ENCODE assay signal across 8 cellular contexts in the genomic region with DNA sequence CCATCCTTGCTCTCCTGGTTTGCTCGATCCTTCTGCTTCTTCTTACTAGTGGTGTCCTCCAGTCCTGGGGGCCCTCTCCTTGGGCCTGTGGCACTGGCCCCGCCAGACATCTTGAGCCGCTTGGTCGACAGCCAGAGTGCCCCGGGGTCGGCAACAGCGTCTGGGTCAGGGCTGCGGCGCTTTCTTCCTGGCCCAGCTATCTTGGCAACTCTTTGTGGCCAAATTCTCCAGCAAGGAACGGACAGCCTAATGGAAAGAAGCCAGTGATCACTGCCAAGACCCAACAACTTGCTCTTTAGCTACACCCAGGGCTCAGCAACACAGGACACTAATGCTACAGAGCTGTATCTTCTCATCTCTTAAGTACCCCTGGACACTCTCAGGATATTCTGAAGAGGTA. TPM values are rescaled to one million over a fixed set of nuclear protein-coding genes. Genes with fewer than 3 reads are reported as not detected.
DNase-seq lines count a peak whose midpoint lies in the region; ATAC-seq and TF ChIP-seq lines count a peak whose summit lies in the region.

No MANE protein-coding gene starts in this region.

- H3K27me3 Mint-ChIP-seq in activated T-cell treated with anti-CD3 and anti-CD28 coated beads, Interleukin-2, amount 50 U/mL, for 24 hours: no peaks in the 10 kb centered on the region
- H3K27me3 Mint-ChIP-seq in activated CD8-positive, alpha-beta T cell treated with anti-CD3 and anti-CD28 coated beads for 36 hours: no peaks in the 10 kb centered on the region
- no peaks in the 10 kb centered on the region for H3K27me3 Mint-ChIP-seq in stimulated activated memory B cell treated with anti-CD40 and anti-IgM and Interleukin-4, amounts not matched to agents 10 μg/mL and 1 μg/mL and 100 μg/mL, for 72 hours

- peak overlapping the region; percentile 93 for H3K4me3 ChIP-seq in fibroblast of the aortic adventitia (ENCODE audit: low read depth, low read length)
- peak overlapping the region in 1 of 2 donors; percentile 63 for H3K4me3 ChIP-seq in left lung
- H3K4me3 ChIP-seq in uterus: peak overlapping the region in 1 of 2 donors; percentile 99

- no peak for ATAC-seq in activated CD8-positive, alpha-beta T cell treated with anti-CD3 and anti-CD28 coated beads for 36 hours
- ATAC-seq in stimulated activated memory B cell treated with anti-CD40 and anti-IgM and Interleukin-4, amounts not matched to agents 10 μg/mL and 1 μg/mL and 100 μg/mL, for 72 hours: no peak
- ATAC-seq in HG02759 (IDR thresholded peaks at IDR 0.05; ENCODE audit: unreplicated experiment) (no peak), left lung (no peak)

- DNase-seq in activated T-cell treated with anti-CD3 and anti-CD28 coated beads, Interleukin-2, amount 50 U/mL, for 24 hours: no peak
- no peak for DNase-seq in activated T-cell treated with anti-CD3 and anti-CD28 coated beads, Interleukin-2, amount 50 U/mL, for 1 hour
- DNase-seq in activated CD8-positive, alpha-beta T cell treated with anti-CD3 and anti-CD28 coated beads for 36 hours: no peak
- DNase-seq in fibroblast of the aortic adventitia (ENCODE audit: low read depth) (peak; percentile 83), left lung (no peak), uterus (no peak)

- POLR2A ChIA-PET in activated CD8-positive, alpha-beta T cell treated with anti-CD3 and anti-CD28 coated beads for 36 hours (lab: Charles Lee): interaction anchor here (0.8 to 3.4 kb wide), 3 partner anchors 14 to 25 kb away, joined by 3 to 13 read pairs (median 6); a partner anchor contains a TSS

- TF ChIP-seq POLR2A in uterus (IDR thresholded peaks at IDR 0.05): no peak

- CTCF ChIA-PET in activated CD8-positive, alpha-beta T cell treated with anti-CD3 and anti-CD28 coated beads for 36 hours (lab: Charles Lee): interaction anchor here (1.5 kb wide), 1 partner anchor 24 kb away, joined by 4 read pairs; no protein-coding TSS in a partner anchor

- H3K9me3 ChIP-seq in left lung (no peaks in the 10 kb centered on the region), uterus (no peaks in the 10 kb centered on the region)

- peaks cover 29% of the 10 kb centered on the region for H3K4me1 Mint-ChIP-seq in activated T-cell treated with anti-CD3 and anti-CD28 coated beads, Interleukin-2, amount 50 U/mL, for 24 hours (ENCODE audit: low read depth)
- peaks cover 20% of the 10 kb centered on the region for H3K4me1 Mint-ChIP-seq in activated CD8-positive, alpha-beta T cell treated with anti-CD3 and anti-CD28 coated beads for 36 hours (ENCODE audit: low read depth)
- H3K4me1 Mint-ChIP-seq in stimulated activated memory B cell treated with anti-CD40 and anti-IgM and Interleukin-4, amounts not matched to agents 10 μg/mL and 1 μg/mL and 100 μg/mL, for 72 hours: peaks cover 25% of the 10 kb centered on the region

- intact Hi-C loops in activated CD8-positive, alpha-beta T cell treated with anti-CD3 and anti-CD28 coated beads for 36 hours (cut with micrococcal nuclease): no loop called here
- intact Hi-C loops in left lung (cut with DNase I) (no loop called here), uterus (cut with DNase I; ENCODE audit: low total_unique reads) (no loop called here)

- peaks cover 56% of the 10 kb centered on the region for H3K36me3 Mint-ChIP-seq in activated T-cell treated with anti-CD3 and anti-CD28 coated beads, Interleukin-2, amount 50 U/mL, for 24 hours (ENCODE audit: low read depth)
- peaks cover 23% of the 10 kb centered on the region for H3K36me3 Mint-ChIP-seq in activated CD8-positive, alpha-beta T cell treated with anti-CD3 and anti-CD28 coated beads for 36 hours (ENCODE audit: low read depth)
- peaks cover 43% of the 10 kb centered on the region for H3K36me3 Mint-ChIP-seq in stimulated activated memory B cell treated with anti-CD40 and anti-IgM and Interleukin-4, amounts not matched to agents 10 μg/mL and 1 μg/mL and 100 μg/mL, for 72 hours

- H3K27ac Mint-ChIP-seq in activated T-cell treated with anti-CD3 and anti-CD28 coated beads, Interleukin-2, amount 50 U/mL, for 24 hours: peak overlapping the region; percentile 75
- peak overlapping the region; percentile 93 for H3K27ac Mint-ChIP-seq in activated CD8-positive, alpha-beta T cell treated with anti-CD3 and anti-CD28 coated beads for 36 hours
- no peak overlapping the region for H3K27ac Mint-ChIP-seq in stimulated activated memory B cell treated with anti-CD40 and anti-IgM and Interleukin-4, amounts not matched to agents 10 μg/mL and 1 μg/mL and 100 μg/mL, for 72 hours

- peak overlapping the region in 1 of 2 donors; percentile 92 for H3K27ac ChIP-seq in left lung
- H3K27ac ChIP-seq in uterus: no peak overlapping the region

- peak overlapping the region; percentile 87 for H3K4me3 Mint-ChIP-seq in activated T-cell treated with anti-CD3 and anti-CD28 coated beads, Interleukin-2, amount 50 U/mL, for 24 hours
- peak overlapping the region; percentile 87 for H3K4me3 Mint-ChIP-seq in activated CD8-positive, alpha-beta T cell treated with anti-CD3 and anti-CD28 coated beads for 36 hours
- peak overlapping the region; percentile 23 for H3K4me3 Mint-ChIP-seq in stimulated activated memory B cell treated with anti-CD40 and anti-IgM and Interleukin-4, amounts not matched to agents 10 μg/mL and 1 μg/mL and 100 μg/mL, for 72 hours

- no peaks in the 10 kb centered on the region for H3K27me3 ChIP-seq in left lung
- no peaks in the 10 kb centered on the region for H3K27me3 ChIP-seq in uterus

- H3K36me3 ChIP-seq in left lung (peaks cover 4 to 83% of the 10 kb centered on the region in 2 donors), uterus (no peaks in the 10 kb centered on the region)

- peaks cover 12 to 18% of the 10 kb centered on the region in 2 donors for H3K4me1 ChIP-seq in left lung
- peaks cover 0 to 12% of the 10 kb centered on the region in 2 donors for H3K4me1 ChIP-seq in uterus

- TF ChIP-seq CTCF in activated CD8-positive, alpha-beta T cell treated with anti-CD3 and anti-CD28 coated beads for 36 hours (IDR thresholded peaks at IDR 0.05): no peak
- TF ChIP-seq CTCF in fibroblast of the aortic adventitia (IDR thresholded peaks at IDR 0.05; ENCODE audit: insufficient read depth, low read length) (no peak), left lung (IDR thresholded peaks at IDR 0.05) (no peak), uterus (IDR thresholded peaks at IDR 0.05) (no peak)

- no peaks in the 10 kb centered on the region for H3K9me3 Mint-ChIP-seq in activated T-cell treated with anti-CD3 and anti-CD28 coated beads, Interleukin-2, amount 50 U/mL, for 24 hours
- H3K9me3 Mint-ChIP-seq in activated CD8-positive, alpha-beta T cell treated with anti-CD3 and anti-CD28 coated beads for 36 hours: no peaks in the 10 kb centered on the region
- H3K9me3 Mint-ChIP-seq in stimulated activated memory B cell treated with anti-CD40 and anti-IgM and Interleukin-4, amounts not matched to agents 10 μg/mL and 1 μg/mL and 100 μg/mL, for 72 hours: no peaks in the 10 kb centered on the region

RNA-seq across cellular contexts. Expression of a gene that starts 1.6 kb away (rescaled TPM):
- 10 to 100 TPM; 41.0 to 41.6 TPM for total RNA-seq in activated CD8-positive, alpha-beta T cell treated with anti-CD3 and anti-CD28 coated beads for 36 hours
- total RNA-seq in fibroblast of the aortic adventitia (ENCODE audit: low replicate concordance) (23.7 and 36.0 TPM in 2 replicates), left lung (10 to 100 TPM; 50.9 to 54.7 TPM), uterus (10 to 100 TPM; 21.5 to 66.6 (median 43.6) TPM)

RNA-seq across cellular contexts. Expression of a gene that starts 13.8 kb away (rescaled TPM):
- not detected for total RNA-seq in activated CD8-positive, alpha-beta T cell treated with anti-CD3 and anti-CD28 coated beads for 36 hours
- 202 and 937 TPM in 2 replicates for total RNA-seq in fibroblast of the aortic adventitia (ENCODE audit: low replicate concordance)
- total RNA-seq in left lung: 100 to 1,000 TPM; 283 to 484 TPM
- 100 to 1,000 TPM; 387 to 604 (median 509) TPM for total RNA-seq in uterus

RNA-seq across cellular contexts. Expression of a gene that starts 14.5 kb away (rescaled TPM):
- total RNA-seq in activated CD8-positive, alpha-beta T cell treated with anti-CD3 and anti-CD28 coated beads for 36 hours: 100 to 1,000 TPM; 270 to 282 TPM
- total RNA-seq in fibroblast of the aortic adventitia (ENCODE audit: low replicate concordance): 306 and 348 TPM in 2 replicates
- total RNA-seq in left lung: 100 to 1,000 TPM; 173 to 180 TPM
- 100 to 1,000 TPM; 124 to 280 (median 161) TPM for total RNA-seq in uterus

RNA-seq across cellular contexts. Expression of a gene that starts 25.2 kb away (rescaled TPM):
- total RNA-seq in activated CD8-positive, alpha-beta T cell treated with anti-CD3 and anti-CD28 coated beads for 36 hours: 100 to 1,000 TPM; 107 to 112 TPM
- total RNA-seq in fibroblast of the aortic adventitia (ENCODE audit: low replicate concordance): 33.8 and 75.3 TPM in 2 replicates
- 10 to 100 TPM; 71.6 to 74.2 TPM for total RNA-seq in left lung
- total RNA-seq in uterus: 100 to 1,000 TPM in 2 of 4 donors, 10 to 100 TPM in 2; 69.0 to 140 (median 104) TPM

RNA-seq across cellular contexts. Expression of a gene that starts 47.1 kb away (rescaled TPM):
- total RNA-seq in activated CD8-positive, alpha-beta T cell treated with anti-CD3 and anti-CD28 coated beads for 36 hours: 10 to 100 TPM; 18.1 to 18.7 TPM
- 14.8 and 22.7 TPM in 2 replicates for total RNA-seq in fibroblast of the aortic adventitia (ENCODE audit: low replicate concordance)
- 10 to 100 TPM; 16.9 to 21.0 TPM for total RNA-seq in left lung
- 10 to 100 TPM in 3 of 4 donors, 1 to 10 TPM in 1; 9.2 to 58.2 (median 31.3) TPM for total RNA-seq in uterus

Comparison
In these comparisons a context has a peak if more than half of its experiments do, and no peak if none do; other contexts are left out.
1. H3K4me3 Mint-ChIP-seq: peak in every context shown above with its lines; median percentile 87 in activated T-cell treated with anti-CD3 and anti-CD28 coated beads, Interleukin-2, amount 50 U/mL, for 24 hours; 87 in activated CD8-positive, alpha-beta T cell treated with anti-CD3 and anti-CD28 coated beads for 36 hours; 23 in stimulated activated memory B cell treated with anti-CD40 and anti-IgM and Interleukin-4, amounts not matched to agents 10 μg/mL and 1 μg/mL and 100 μg/mL, for 72 hours.
2. RNA of a gene that starts 13.8 kb away (total RNA-seq): 387 to 604 TPM in uterus, 283 to 484 TPM in left lung and 202 to 937 TPM in fibroblast of the aortic adventitia; not detected in activated CD8-positive, alpha-beta T cell treated with anti-CD3 and anti-CD28 coated beads for 36 hours; every median in the first group is over 100 times any median in the second.